In the genomic region with DNA sequence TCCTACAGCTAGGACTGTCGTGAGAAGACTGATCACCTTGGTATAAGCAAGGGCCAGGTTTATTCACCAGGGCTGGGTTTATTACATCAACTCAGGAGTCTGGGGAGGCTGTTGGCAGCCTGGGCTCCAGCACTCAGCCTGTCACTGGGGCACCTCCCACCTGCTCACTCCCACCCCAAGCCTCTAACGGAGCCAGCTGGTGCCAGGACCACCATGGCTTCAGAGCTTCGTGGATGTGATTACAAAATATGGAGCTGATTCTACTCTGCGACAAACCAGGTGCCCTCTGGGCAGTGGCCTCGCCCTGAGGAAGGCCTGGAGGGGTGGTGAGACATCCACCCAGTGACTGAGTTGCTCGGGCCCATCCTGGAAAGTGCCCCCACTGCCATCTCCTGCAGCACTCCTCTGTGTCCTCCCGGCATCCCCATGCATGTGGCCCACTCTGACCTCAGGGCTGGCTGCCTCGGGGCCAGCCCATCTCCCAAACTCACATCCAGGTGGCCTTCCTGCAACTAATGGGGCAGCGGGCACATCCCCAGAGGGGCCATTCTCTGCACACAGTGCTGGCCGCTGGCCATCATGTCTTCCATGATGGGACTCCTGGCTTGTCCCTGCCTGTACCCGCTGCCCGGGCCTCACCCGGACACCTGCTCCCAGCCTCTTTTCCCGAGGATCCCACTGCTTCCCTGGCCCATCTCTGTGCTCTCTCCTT, we compare ENCODE assay signal across 30 cellular contexts. TPM values are rescaled to one million over a fixed set of nuclear protein-coding genes. Genes with fewer than 3 reads are reported as not detected.
DNase-seq lines count a peak whose midpoint lies in the region; ATAC-seq and TF ChIP-seq lines count a peak whose summit lies in the region.
"Had no signal": no experiment of that assay in that cellular context is flagged by ENCODE, and none has a peak within 500 bp of the region (broad histone marks: within the 10 kb centered on the region; RNA-seq: fewer than 3 reads in every experiment).

No MANE protein-coding gene starts in this region.

- ATAC-seq in activated CD4-positive, alpha-beta T cell treated with anti-CD3 and anti-CD28 coated beads for 36 hours = no peak
- no peak for ATAC-seq in CD4-positive, alpha-beta T cell (ENCODE audit: poor library complexity)
- no peak for ATAC-seq in naive thymus-derived CD4-positive, alpha-beta T cell
- ATAC-seq in sciatic nerve = no peak
- no peak for ATAC-seq in GM19455 (IDR thresholded peaks at IDR 0.05; ENCODE audit: unreplicated experiment)
- ATAC-seq: heart left ventricle had no signal

- H3K27ac Mint-ChIP-seq in activated CD4-positive, alpha-beta T cell treated with anti-CD3 and anti-CD28 coated beads for 36 hours = peak overlapping the region; percentile 59
- H3K27ac Mint-ChIP-seq in CD4-positive, alpha-beta T cell = no peak overlapping the region
- peak overlapping the region; percentile 72 for H3K27ac Mint-ChIP-seq in activated naive CD8-positive, alpha-beta T cell
- H3K27ac Mint-ChIP-seq in naive thymus-derived CD4-positive, alpha-beta T cell = peak overlapping the region in 8 of 9 donors; percentile 36 to 77 (median 59)
- H3K27ac Mint-ChIP-seq: activated T-helper 2 cell treated with anti-CD3 and anti-CD28 coated beads, Interferon-gamma antibody, Interleukin-2, Interleukin-4, amounts not matched to agents 10 μg/mL and 5 μg/mL and 100 μg/mL, durations not matched to agents 14 hours and 24 hours and 36 hours; neural progenitor cell had no signal

- no peaks in the 10 kb centered on the region for H3K36me3 Mint-ChIP-seq in activated CD4-positive, alpha-beta T cell treated with anti-CD3 and anti-CD28 coated beads for 36 hours (ENCODE audit: low read depth)
- peaks cover 7% of the 10 kb centered on the region for H3K36me3 Mint-ChIP-seq in CD4-positive, alpha-beta T cell (ENCODE audit: low read depth)
- no peaks in the 10 kb centered on the region for H3K36me3 Mint-ChIP-seq in activated naive CD8-positive, alpha-beta T cell
- H3K36me3 Mint-ChIP-seq in naive thymus-derived CD4-positive, alpha-beta T cell = peaks cover 0 to 8% (median 0%) of the 10 kb centered on the region in 5 donors

- CTCF ChIA-PET in activated CD4-positive, alpha-beta T cell treated with anti-CD3 and anti-CD28 coated beads for 36 hours (lab: Charles Lee) = interaction anchor here (0.9 kb wide), 1 partner anchor 47 kb away, joined by 3 read pairs; no protein-coding TSS in a partner anchor
- CTCF ChIA-PET in CD4-positive, alpha-beta T cell (lab: Charles Lee) = no interaction called here
- CTCF ChIA-PET in naive thymus-derived CD4-positive, alpha-beta T cell (lab: Charles Lee) = no interaction called here

- no peaks in the 10 kb centered on the region for H3K27me3 Mint-ChIP-seq in activated CD4-positive, alpha-beta T cell treated with anti-CD3 and anti-CD28 coated beads for 36 hours
- H3K27me3 Mint-ChIP-seq in CD4-positive, alpha-beta T cell = no peaks in the 10 kb centered on the region
- H3K27me3 Mint-ChIP-seq in activated naive CD8-positive, alpha-beta T cell = no peaks in the 10 kb centered on the region
- no peaks in the 10 kb centered on the region for H3K27me3 Mint-ChIP-seq in naive thymus-derived CD4-positive, alpha-beta T cell

- TF ChIP-seq CTCF in CD4-positive, alpha-beta T cell (IDR thresholded peaks at IDR 0.05) = no peak

- H3K4me3 ChIP-seq in naive thymus-derived CD4-positive, alpha-beta T cell (ENCODE audit: low read length) = no peak overlapping the region
- H3K4me3 ChIP-seq: esophagus muscularis mucosa, heart left ventricle, neural progenitor cell, right atrium auricular region, SJSA1, smooth muscle cell, stomach, thyroid gland, vagina had no signal

- H3K27ac ChIP-seq in CD4-positive, alpha-beta T cell (ENCODE audit: low read depth, low read length) = peak overlapping the region; percentile 18
- no peak overlapping the region for H3K27ac ChIP-seq in naive thymus-derived CD4-positive, alpha-beta T cell (ENCODE audit: low read depth, low read length)
- H3K27ac ChIP-seq: brain microvascular endothelial cell, esophagus muscularis mucosa, heart left ventricle, neural progenitor cell, right atrium auricular region, SJSA1, stomach, thyroid gland, vagina, WERI-Rb-1 had no signal

- peaks cover 0 to 22% (median 5%) of the 10 kb centered on the region in 3 experiments for H3K36me3 ChIP-seq in naive thymus-derived CD4-positive, alpha-beta T cell (ENCODE audit: control insufficient read depth in 2 of 3, insufficient read depth in 3 of 3, low read length in 3 of 3)
- H3K36me3 ChIP-seq: brain microvascular endothelial cell, neural progenitor cell, right atrium auricular region, SJSA1, thyroid gland, vagina had no signal

- no peaks in the 10 kb centered on the region for H3K4me1 Mint-ChIP-seq in activated CD4-positive, alpha-beta T cell treated with anti-CD3 and anti-CD28 coated beads for 36 hours
- peaks cover 12% of the 10 kb centered on the region for H3K4me1 Mint-ChIP-seq in CD4-positive, alpha-beta T cell (ENCODE audit: low read depth)
- peaks cover 13% of the 10 kb centered on the region for H3K4me1 Mint-ChIP-seq in activated naive CD8-positive, alpha-beta T cell (ENCODE audit: low read depth)
- H3K4me1 Mint-ChIP-seq in naive thymus-derived CD4-positive, alpha-beta T cell = peaks cover 4 to 16% (median 9%) of the 10 kb centered on the region in 7 donors
- H3K4me1 Mint-ChIP-seq: neural progenitor cell had no signal

- H3K4me1 ChIP-seq in naive thymus-derived CD4-positive, alpha-beta T cell (ENCODE audit: control insufficient read depth in 2 of 2, insufficient read depth in 2 of 2, low read length in 2 of 2) = no peaks in the 10 kb centered on the region
- H3K4me1 ChIP-seq: esophagus muscularis mucosa, heart left ventricle, neural progenitor cell, right atrium auricular region, stomach, vagina had no signal

- POLR2A ChIA-PET in activated CD4-positive, alpha-beta T cell treated with anti-CD3 and anti-CD28 coated beads for 36 hours (lab: Charles Lee) = no interaction called here
- POLR2A ChIA-PET in CD4-positive, alpha-beta T cell (lab: Charles Lee) = no interaction called here
- POLR2A ChIA-PET in naive thymus-derived CD4-positive, alpha-beta T cell (lab: Charles Lee) = interaction anchor here (1.2 to 1.5 kb wide), 2 partner anchors 10 to 51 kb away, joined by 4 to 5 read pairs; no protein-coding TSS in a partner anchor

- no peaks in the 10 kb centered on the region for H3K9me3 Mint-ChIP-seq in activated CD4-positive, alpha-beta T cell treated with anti-CD3 and anti-CD28 coated beads for 36 hours (ENCODE audit: low read depth)
- no peaks in the 10 kb centered on the region for H3K9me3 Mint-ChIP-seq in CD4-positive, alpha-beta T cell
- H3K9me3 Mint-ChIP-seq in activated naive CD8-positive, alpha-beta T cell (ENCODE audit: low read depth) = no peaks in the 10 kb centered on the region
- H3K9me3 Mint-ChIP-seq in naive thymus-derived CD4-positive, alpha-beta T cell = peaks cover 0 to 10% (median 0%) of the 10 kb centered on the region in 11 donors
- H3K9me3 Mint-ChIP-seq: activated T-helper 2 cell treated with anti-CD3 and anti-CD28 coated beads, Interferon-gamma antibody, Interleukin-2, Interleukin-4, amounts not matched to agents 10 μg/mL and 5 μg/mL and 100 μg/mL, durations not matched to agents 14 hours and 24 hours and 36 hours; CD14-positive monocyte; neural progenitor cell had no signal

- no peak for DNase-seq in activated CD4-positive, alpha-beta T cell treated with anti-CD3 and anti-CD28 coated beads for 36 hours
- DNase-seq in activated CD4-positive, alpha-beta T cell treated with anti-CD3 and anti-CD28 coated beads for 48 hours = no peak
- no peak for DNase-seq in CD4-positive, alpha-beta T cell
- no peak for DNase-seq in naive thymus-derived CD4-positive, alpha-beta T cell
- DNase-seq in sciatic nerve (ENCODE audit: low spot score) = no peak
- no peak for DNase-seq in amygdala (lab: John Stamatoyannopoulos, UW)
- DNase-seq: activated CD4-positive, alpha-beta T cell treated with anti-CD3 and anti-CD28 coated beads, Interleukin-2, amount 50 U/mL, for 1 hour; brain microvascular endothelial cell; cerebellar nuclear complex; dermis blood vessel endothelial cell; foreskin fibroblast; mammary epithelial cell; MV-4-11; NCI-H1436 treated with DMSO at 0.1 percent for 48 hours; NCI-H446; NCI-H774; stomach; WERI-Rb-1 had no signal

- intact Hi-C loops in activated CD4-positive, alpha-beta T cell treated with anti-CD3 and anti-CD28 coated beads for 36 hours (cut with DNase I, micrococcal nuclease) = no loop called here
- intact Hi-C loops in CD4-positive, alpha-beta T cell (cut with DNase I, micrococcal nuclease) = no loop called here
- intact Hi-C loops in naive thymus-derived CD4-positive, alpha-beta T cell (cut with micrococcal nuclease) = no loop called here
- intact Hi-C loops in sciatic nerve (cut with DNase I) = no loop called here

- H3K4me3 Mint-ChIP-seq in activated CD4-positive, alpha-beta T cell treated with anti-CD3 and anti-CD28 coated beads for 36 hours = no peak overlapping the region
- H3K4me3 Mint-ChIP-seq in CD4-positive, alpha-beta T cell = no peak overlapping the region
- no peak overlapping the region for H3K4me3 Mint-ChIP-seq in activated naive CD8-positive, alpha-beta T cell
- H3K4me3 Mint-ChIP-seq in naive thymus-derived CD4-positive, alpha-beta T cell = no peak overlapping the region
- H3K4me3 Mint-ChIP-seq: CD14-positive monocyte, neural progenitor cell had no signal

- no peaks in the 10 kb centered on the region for H3K27me3 ChIP-seq in CD4-positive, alpha-beta T cell (ENCODE audit: control insufficient read depth, insufficient read depth, low read length)
- no peaks in the 10 kb centered on the region for H3K27me3 ChIP-seq in naive thymus-derived CD4-positive, alpha-beta T cell (ENCODE audit: control insufficient read depth in 2 of 2, insufficient read depth in 2 of 2, low read length in 2 of 2)
- H3K27me3 ChIP-seq: brain microvascular endothelial cell, esophagus muscularis mucosa, heart left ventricle, neural progenitor cell, right atrium auricular region, SJSA1, stomach, thyroid gland, vagina had no signal

- no peaks in the 10 kb centered on the region for H3K9me3 ChIP-seq in CD4-positive, alpha-beta T cell (ENCODE audit: control insufficient read depth, low read length)
- no peaks in the 10 kb centered on the region for H3K9me3 ChIP-seq in naive thymus-derived CD4-positive, alpha-beta T cell (ENCODE audit: control insufficient read depth in 2 of 3, low read length in 3 of 3)
- H3K9me3 ChIP-seq: esophagus muscularis mucosa, heart left ventricle, right atrium auricular region, SJSA1, stomach, thyroid gland, vagina had no signal

RNA-seq across cellular contexts. Expression of gene SECISBP2, which starts 49.6 kb away (rescaled TPM):
- total RNA-seq in activated CD4-positive, alpha-beta T cell treated with anti-CD3 and anti-CD28 coated beads for 36 hours = 10 to 100 TPM; 38.6 to 49.9 TPM
- total RNA-seq in CD4-positive, alpha-beta T cell = 100 to 1,000 TPM; 109 to 112 TPM
- 100 to 1,000 TPM in 4 of 5 experiments, 10 to 100 TPM in 1; 55.0 to 130 (median 109) TPM for total RNA-seq in naive thymus-derived CD4-positive, alpha-beta T cell
- 10 to 100 TPM; 20.1 to 29.0 TPM for polyA plus RNA-seq in naive thymus-derived CD4-positive, alpha-beta T cell
- 64.7 TPM for total RNA-seq in sciatic nerve

RNA-seq across cellular contexts. Expression of gene CKS2, which starts 56.9 kb away (rescaled TPM):
- total RNA-seq in activated CD4-positive, alpha-beta T cell treated with anti-CD3 and anti-CD28 coated beads for 36 hours = 100 to 1,000 TPM; 236 to 256 TPM
- total RNA-seq in CD4-positive, alpha-beta T cell = 1 to 10 TPM; 5.6 to 6.9 TPM
- 100 to 1,000 TPM in 1 of 5 experiments, 10 to 100 TPM in 1, 1 to 10 TPM in 3; 5.2 to 121 (median 8.9) TPM for total RNA-seq in naive thymus-derived CD4-positive, alpha-beta T cell
- 1 to 10 TPM; 6.0 to 8.0 TPM for polyA plus RNA-seq in naive thymus-derived CD4-positive, alpha-beta T cell
- total RNA-seq in sciatic nerve = 4.6 TPM
